ENCODE assay signal across 33 cellular contexts in the genomic region with DNA sequence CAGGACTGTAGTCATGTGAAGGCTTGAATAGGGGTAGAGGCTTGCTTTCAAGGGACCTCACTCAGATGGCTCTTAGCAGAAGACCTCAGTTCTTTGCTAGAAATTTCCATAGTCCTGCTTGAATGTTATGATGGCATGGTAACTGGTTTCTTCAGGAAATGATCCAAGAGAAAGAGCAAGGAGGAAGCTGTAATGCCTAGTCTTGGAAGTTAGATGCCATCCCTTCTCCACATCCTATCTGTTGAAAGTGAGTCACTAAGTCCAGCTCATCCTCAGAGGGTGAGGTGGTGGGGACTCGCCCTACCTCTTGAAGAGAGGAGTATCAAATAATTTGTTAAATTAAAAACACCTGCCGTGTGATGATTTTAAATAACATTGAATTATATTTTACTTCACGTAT. TPM values are rescaled to one million over a fixed set of nuclear protein-coding genes. Genes with fewer than 3 reads are reported as not detected.
"Had no signal": no experiment of that assay in that cellular context is flagged by ENCODE, and none has a peak within 500 bp of the region (broad histone marks: within the 10 kb centered on the region; RNA-seq: fewer than 3 reads in every experiment).

No MANE protein-coding gene starts in this region.

- ATAC-seq: effector memory CD8-positive, alpha-beta T cell; heart left ventricle; left ventricle myocardium superior; naive thymus-derived CD4-positive, alpha-beta T cell; right lobe of liver had no signal

- H3K4me1 ChIP-seq: adrenal gland, ascending aorta, heart left ventricle, right lobe of liver had no signal

- DNase-seq: activated CD4-positive, alpha-beta T cell treated with anti-CD3 and anti-CD28 coated beads for 4 hours; activated CD4-positive, alpha-beta T cell treated with anti-CD3 and anti-CD28 coated beads, Interleukin-2, amount 50 U/mL, for 4 hours; activated effector memory CD4-positive, alpha-beta T cell treated with anti-CD3 and anti-CD28 coated beads, Interleukin-2, amount 50 U/mL, for 16 hours; activated naive CD4-positive, alpha-beta T cell treated with anti-CD3 and anti-CD28 coated beads for 36 hours; activated naive CD8-positive, alpha-beta T cell treated with anti-CD3 and anti-CD28 coated beads for 36 hours; adrenal gland; cortex of kidney; effector memory CD8-positive, alpha-beta T cell; foreskin fibroblast; heart left ventricle; kidney glomerular epithelial cell; left ventricle myocardium superior; naive thymus-derived CD4-positive, alpha-beta T cell; ovary; right lobe of liver; stimulated activated CD4-positive, alpha-beta T cell treated with anti-CD3 and anti-CD28 coated beads, Interleukin-2, amount 100 ng/mL, for 48 hours; stimulated activated naive CD4-positive, alpha-beta T cell treated with Interleukin-2 at 50 U/mL for 16 hours; transverse colon had no signal

- H3K27ac ChIP-seq: adrenal gland, ascending aorta, heart left ventricle, ovary, right lobe of liver, VCaP had no signal

- H3K36me3 ChIP-seq: adrenal gland, ascending aorta, heart left ventricle, ovary, right lobe of liver, transverse colon had no signal

- H3K4me3 ChIP-seq: adrenal gland, ascending aorta, heart left ventricle, ovary, right lobe of liver, transverse colon had no signal

- H3K27me3 ChIP-seq: adrenal gland, ascending aorta, heart left ventricle, ovary, right lobe of liver, transverse colon had no signal

- H3K9me3 ChIP-seq: adrenal gland, ascending aorta, ovary, right lobe of liver, transverse colon had no signal

RNA-seq across cellular contexts. Expression of a gene that starts 4.6 kb away (rescaled TPM):
- total RNA-seq: activated naive CD4-positive, alpha-beta T cell treated with anti-CD3 and anti-CD28 coated beads for 36 hours; ascending aorta; fibroblast of lung; lung microvascular endothelial cell; T-helper 1 cell treated with Interleukin-12 subunit alpha and Interleukin-12 subunit beta and Interleukin-4 antibody, amounts not matched to agents 30 ng/mL and 1 ng/mL, for 36 hours had no signal
- polyA plus RNA-seq: naive thymus-derived CD4-positive, alpha-beta T cell had no signal

RNA-seq across cellular contexts. Expression of a gene that starts 26.7 kb away (rescaled TPM):
- total RNA-seq: activated naive CD4-positive, alpha-beta T cell treated with anti-CD3 and anti-CD28 coated beads for 36 hours; activated naive CD8-positive, alpha-beta T cell treated with anti-CD3 and anti-CD28 coated beads for 36 hours; adrenal gland; ascending aorta; cardiac septum; cerebellum; fibroblast of lung; heart left ventricle; left ventricle myocardium superior; lung microvascular endothelial cell; mesothelial cell of epicardium; naive thymus-derived CD4-positive, alpha-beta T cell; ovary; progenitor cell of endocrine pancreas; renal cortical epithelial cell; right lobe of liver; skeletal muscle tissue; T-helper 1 cell treated with Interleukin-12 subunit alpha and Interleukin-12 subunit beta and Interleukin-4 antibody, amounts not matched to agents 30 ng/mL and 1 ng/mL, for 36 hours; temporal lobe; transverse colon; urinary bladder had no signal
- polyA plus RNA-seq: adrenal gland; esophagus; fibroblast of lung; heart left ventricle; naive thymus-derived CD4-positive, alpha-beta T cell; neural cell; ovary; urinary bladder had no signal

RNA-seq across cellular contexts. Expression of a gene that starts 53.5 kb away (rescaled TPM):
- total RNA-seq: activated naive CD4-positive, alpha-beta T cell treated with anti-CD3 and anti-CD28 coated beads for 36 hours; activated naive CD8-positive, alpha-beta T cell treated with anti-CD3 and anti-CD28 coated beads for 36 hours; cerebellum; fibroblast of lung; lung microvascular endothelial cell; mesothelial cell of epicardium; progenitor cell of endocrine pancreas; renal cortical epithelial cell; T-helper 1 cell treated with Interleukin-12 subunit alpha and Interleukin-12 subunit beta and Interleukin-4 antibody, amounts not matched to agents 30 ng/mL and 1 ng/mL, for 36 hours; temporal lobe had no signal
- polyA plus RNA-seq: fibroblast of lung; naive thymus-derived CD4-positive, alpha-beta T cell; neural cell had no signal
